In genomic region chr12:113185180-113186032, GRCh38 we compare ENCODE assay signal across 1 cellular context.
TF ChIP-seq lines count a peak whose summit lies in the region.

DDX54 (minus strand) TSS chr12:113185478; CDS start chr12:113185451, 27 bp downstream.
A gene with protein sequence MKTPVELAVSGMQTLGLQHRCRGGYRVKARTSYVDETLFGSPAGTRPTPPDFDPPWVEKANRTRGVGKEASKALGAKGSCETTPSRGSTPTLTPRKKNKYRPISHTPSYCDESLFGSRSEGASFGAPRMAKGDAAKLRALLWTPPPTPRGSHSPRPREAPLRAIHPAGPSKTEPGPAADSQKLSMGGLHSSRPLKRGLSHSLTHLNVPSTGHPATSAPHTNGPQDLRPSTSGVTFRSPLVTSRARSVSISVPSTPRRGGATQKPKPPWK (plus strand): TSS chr12:113185721. CDS start chr12:113186747, 1,026 bp downstream.

TF ChIP-seq in GM12878, 131 proteins besides CTCF, POLR2A, EP300 and RAD21 (continued from another document and continues in another):
- TF ChIP-seq, protein P1, sequence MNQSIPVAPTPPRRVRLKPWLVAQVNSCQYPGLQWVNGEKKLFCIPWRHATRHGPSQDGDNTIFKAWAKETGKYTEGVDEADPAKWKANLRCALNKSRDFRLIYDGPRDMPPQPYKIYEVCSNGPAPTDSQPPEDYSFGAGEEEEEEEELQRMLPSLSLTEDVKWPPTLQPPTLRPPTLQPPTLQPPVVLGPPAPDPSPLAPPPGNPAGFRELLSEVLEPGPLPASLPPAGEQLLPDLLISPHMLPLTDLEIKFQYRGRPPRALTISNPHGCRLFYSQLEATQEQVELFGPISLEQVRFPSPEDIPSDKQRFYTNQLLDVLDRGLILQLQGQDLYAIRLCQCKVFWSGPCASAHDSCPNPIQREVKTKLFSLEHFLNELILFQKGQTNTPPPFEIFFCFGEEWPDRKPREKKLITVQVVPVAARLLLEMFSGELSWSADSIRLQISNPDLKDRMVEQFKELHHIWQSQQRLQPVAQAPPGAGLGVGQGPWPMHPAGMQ (IDR thresholded peaks at IDR 0.05; ENCODE audit: borderline replicate concordance) = no peak
- TF ChIP-seq NBN (IDR thresholded peaks at IDR 0.05) (peak; percentile 89), SIX5 (IDR thresholded peaks at IDR 0.05; ENCODE audit: low read depth, low read length, severe bottlenecking) (no peak), TCF3 (IDR thresholded peaks at IDR 0.05; ENCODE audit: borderline replicate concordance, insufficient read depth, low read depth, low read length) (0 out of 2 replicates have a peak, but pooled peaks have one; percentile 15), CBX3 (IDR thresholded peaks at IDR 0.05; ENCODE audit: borderline replicate concordance, low read depth) (no peak), BRCA1 (IDR thresholded peaks at IDR 0.05; ENCODE audit: low read depth, low read length) (no peak), SMC3 (IDR thresholded peaks at IDR 0.05; ENCODE audit: borderline replicate concordance, low read length) (no peak; the same call in 1 of the 2 replicates), ATF7 (IDR thresholded peaks at IDR 0.05; ENCODE audit: low read depth) (peak; percentile 99), RBBP5 (conservative IDR thresholded peaks at IDR 0.05) (0 out of 2 replicates have a peak, but pooled peaks have one; percentile 36), ZBED1 (IDR thresholded peaks at IDR 0.05; ENCODE audit: borderline replicate concordance) (no peak), NR2C2 (IDR thresholded peaks at IDR 0.05; ENCODE audit: borderline replicate concordance, control insufficient read depth, insufficient read length, low read depth) (no peak), KDM1A (IDR thresholded peaks at IDR 0.05; ENCODE audit: borderline replicate concordance) (no peak), GATAD2B (conservative IDR thresholded peaks at IDR 0.05; ENCODE audit: low read depth) (peak; percentile 83), RAD51 (IDR thresholded peaks at IDR 0.05) (peak; percentile 98), LARP7 (IDR thresholded peaks at IDR 0.05) (0 out of 2 replicates have a peak, but pooled peaks have one; percentile 66), YY1 (IDR thresholded peaks at IDR 0.05; ENCODE audit: low read depth, low read length) (peak; percentile 95), POLR2AphosphoS2 (IDR thresholded peaks at IDR 0.05; ENCODE audit: low read depth, low read length) (peak; percentile 79), ZBTB11 (CRISPR knock-in tag; IDR thresholded peaks at IDR 0.05) (peak; percentile 36; the same call in 1 of the 2 replicates), PAX5 (IDR thresholded peaks at IDR 0.05; ENCODE audit: borderline replicate concordance, low read depth, low read length) (no peak), MYB (IDR thresholded peaks at IDR 0.05; ENCODE audit: borderline replicate concordance, low read depth, low read length) (no peak), ZNF207 (IDR thresholded peaks at IDR 0.05; ENCODE audit: borderline replicate concordance) (peak; percentile 64), YBX1 (IDR thresholded peaks at IDR 0.05) (no peak), ZNF24 (IDR thresholded peaks at IDR 0.05) (no peak), MYC (IDR thresholded peaks at IDR 0.05; ENCODE audit: insufficient read depth, insufficient read length, insufficient replicate concordance, low read length, severe bottlenecking) (peak; percentile 65), SUPT20H (IDR thresholded peaks at IDR 0.05; ENCODE audit: borderline replicate concordance, control insufficient read depth, low read depth, low read length) (no peak), HDAC6 (IDR thresholded peaks at IDR 0.05; ENCODE audit: unreplicated experiment) (no peak)
- TF ChIP-seq, protein P2, sequence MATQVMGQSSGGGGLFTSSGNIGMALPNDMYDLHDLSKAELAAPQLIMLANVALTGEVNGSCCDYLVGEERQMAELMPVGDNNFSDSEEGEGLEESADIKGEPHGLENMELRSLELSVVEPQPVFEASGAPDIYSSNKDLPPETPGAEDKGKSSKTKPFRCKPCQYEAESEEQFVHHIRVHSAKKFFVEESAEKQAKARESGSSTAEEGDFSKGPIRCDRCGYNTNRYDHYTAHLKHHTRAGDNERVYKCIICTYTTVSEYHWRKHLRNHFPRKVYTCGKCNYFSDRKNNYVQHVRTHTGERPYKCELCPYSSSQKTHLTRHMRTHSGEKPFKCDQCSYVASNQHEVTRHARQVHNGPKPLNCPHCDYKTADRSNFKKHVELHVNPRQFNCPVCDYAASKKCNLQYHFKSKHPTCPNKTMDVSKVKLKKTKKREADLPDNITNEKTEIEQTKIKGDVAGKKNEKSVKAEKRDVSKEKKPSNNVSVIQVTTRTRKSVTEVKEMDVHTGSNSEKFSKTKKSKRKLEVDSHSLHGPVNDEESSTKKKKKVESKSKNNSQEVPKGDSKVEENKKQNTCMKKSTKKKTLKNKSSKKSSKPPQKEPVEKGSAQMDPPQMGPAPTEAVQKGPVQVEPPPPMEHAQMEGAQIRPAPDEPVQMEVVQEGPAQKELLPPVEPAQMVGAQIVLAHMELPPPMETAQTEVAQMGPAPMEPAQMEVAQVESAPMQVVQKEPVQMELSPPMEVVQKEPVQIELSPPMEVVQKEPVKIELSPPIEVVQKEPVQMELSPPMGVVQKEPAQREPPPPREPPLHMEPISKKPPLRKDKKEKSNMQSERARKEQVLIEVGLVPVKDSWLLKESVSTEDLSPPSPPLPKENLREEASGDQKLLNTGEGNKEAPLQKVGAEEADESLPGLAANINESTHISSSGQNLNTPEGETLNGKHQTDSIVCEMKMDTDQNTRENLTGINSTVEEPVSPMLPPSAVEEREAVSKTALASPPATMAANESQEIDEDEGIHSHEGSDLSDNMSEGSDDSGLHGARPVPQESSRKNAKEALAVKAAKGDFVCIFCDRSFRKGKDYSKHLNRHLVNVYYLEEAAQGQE (IDR thresholded peaks at IDR 0.05; ENCODE audit: low read depth, low read length) = no peak
- TF ChIP-seq, protein P3, sequence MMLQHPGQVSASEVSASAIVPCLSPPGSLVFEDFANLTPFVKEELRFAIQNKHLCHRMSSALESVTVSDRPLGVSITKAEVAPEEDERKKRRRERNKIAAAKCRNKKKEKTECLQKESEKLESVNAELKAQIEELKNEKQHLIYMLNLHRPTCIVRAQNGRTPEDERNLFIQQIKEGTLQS (IDR thresholded peaks at IDR 0.05; ENCODE audit: borderline replicate concordance, extremely low read depth, low read depth, low read length) = peak; percentile 80; the same call in 1 of the 2 replicates
- TF ChIP-seq, protein P4, sequence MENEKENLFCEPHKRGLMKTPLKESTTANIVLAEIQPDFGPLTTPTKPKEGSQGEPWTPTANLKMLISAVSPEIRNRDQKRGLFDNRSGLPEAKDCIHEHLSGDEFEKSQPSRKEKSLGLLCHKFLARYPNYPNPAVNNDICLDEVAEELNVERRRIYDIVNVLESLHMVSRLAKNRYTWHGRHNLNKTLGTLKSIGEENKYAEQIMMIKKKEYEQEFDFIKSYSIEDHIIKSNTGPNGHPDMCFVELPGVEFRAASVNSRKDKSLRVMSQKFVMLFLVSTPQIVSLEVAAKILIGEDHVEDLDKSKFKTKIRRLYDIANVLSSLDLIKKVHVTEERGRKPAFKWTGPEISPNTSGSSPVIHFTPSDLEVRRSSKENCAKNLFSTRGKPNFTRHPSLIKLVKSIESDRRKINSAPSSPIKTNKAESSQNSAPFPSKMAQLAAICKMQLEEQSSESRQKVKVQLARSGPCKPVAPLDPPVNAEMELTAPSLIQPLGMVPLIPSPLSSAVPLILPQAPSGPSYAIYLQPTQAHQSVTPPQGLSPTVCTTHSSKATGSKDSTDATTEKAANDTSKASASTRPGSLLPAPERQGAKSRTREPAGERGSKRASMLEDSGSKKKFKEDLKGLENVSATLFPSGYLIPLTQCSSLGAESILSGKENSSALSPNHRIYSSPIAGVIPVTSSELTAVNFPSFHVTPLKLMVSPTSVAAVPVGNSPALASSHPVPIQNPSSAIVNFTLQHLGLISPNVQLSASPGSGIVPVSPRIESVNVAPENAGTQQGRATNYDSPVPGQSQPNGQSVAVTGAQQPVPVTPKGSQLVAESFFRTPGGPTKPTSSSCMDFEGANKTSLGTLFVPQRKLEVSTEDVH (IDR thresholded peaks at IDR 0.05; ENCODE audit: low read depth, partially characterized antibody) = no peak
- TF ChIP-seq, protein P5, sequence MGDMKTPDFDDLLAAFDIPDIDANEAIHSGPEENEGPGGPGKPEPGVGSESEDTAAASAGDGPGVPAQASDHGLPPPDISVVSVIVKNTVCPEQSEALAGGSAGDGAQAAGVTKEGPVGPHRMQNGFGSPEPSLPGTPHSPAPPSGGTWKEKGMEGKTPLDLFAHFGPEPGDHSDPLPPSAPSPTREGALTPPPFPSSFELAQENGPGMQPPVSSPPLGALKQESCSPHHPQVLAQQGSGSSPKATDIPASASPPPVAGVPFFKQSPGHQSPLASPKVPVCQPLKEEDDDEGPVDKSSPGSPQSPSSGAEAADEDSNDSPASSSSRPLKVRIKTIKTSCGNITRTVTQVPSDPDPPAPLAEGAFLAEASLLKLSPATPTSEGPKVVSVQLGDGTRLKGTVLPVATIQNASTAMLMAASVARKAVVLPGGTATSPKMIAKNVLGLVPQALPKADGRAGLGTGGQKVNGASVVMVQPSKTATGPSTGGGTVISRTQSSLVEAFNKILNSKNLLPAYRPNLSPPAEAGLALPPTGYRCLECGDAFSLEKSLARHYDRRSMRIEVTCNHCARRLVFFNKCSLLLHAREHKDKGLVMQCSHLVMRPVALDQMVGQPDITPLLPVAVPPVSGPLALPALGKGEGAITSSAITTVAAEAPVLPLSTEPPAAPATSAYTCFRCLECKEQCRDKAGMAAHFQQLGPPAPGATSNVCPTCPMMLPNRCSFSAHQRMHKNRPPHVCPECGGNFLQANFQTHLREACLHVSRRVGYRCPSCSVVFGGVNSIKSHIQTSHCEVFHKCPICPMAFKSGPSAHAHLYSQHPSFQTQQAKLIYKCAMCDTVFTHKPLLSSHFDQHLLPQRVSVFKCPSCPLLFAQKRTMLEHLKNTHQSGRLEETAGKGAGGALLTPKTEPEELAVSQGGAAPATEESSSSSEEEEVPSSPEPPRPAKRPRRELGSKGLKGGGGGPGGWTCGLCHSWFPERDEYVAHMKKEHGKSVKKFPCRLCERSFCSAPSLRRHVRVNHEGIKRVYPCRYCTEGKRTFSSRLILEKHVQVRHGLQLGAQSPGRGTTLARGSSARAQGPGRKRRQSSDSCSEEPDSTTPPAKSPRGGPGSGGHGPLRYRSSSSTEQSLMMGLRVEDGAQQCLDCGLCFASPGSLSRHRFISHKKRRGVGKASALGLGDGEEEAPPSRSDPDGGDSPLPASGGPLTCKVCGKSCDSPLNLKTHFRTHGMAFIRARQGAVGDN (IDR thresholded peaks at IDR 0.05) = peak; percentile 45; the same call in 1 of the 2 replicates
- TF ChIP-seq, protein P6, sequence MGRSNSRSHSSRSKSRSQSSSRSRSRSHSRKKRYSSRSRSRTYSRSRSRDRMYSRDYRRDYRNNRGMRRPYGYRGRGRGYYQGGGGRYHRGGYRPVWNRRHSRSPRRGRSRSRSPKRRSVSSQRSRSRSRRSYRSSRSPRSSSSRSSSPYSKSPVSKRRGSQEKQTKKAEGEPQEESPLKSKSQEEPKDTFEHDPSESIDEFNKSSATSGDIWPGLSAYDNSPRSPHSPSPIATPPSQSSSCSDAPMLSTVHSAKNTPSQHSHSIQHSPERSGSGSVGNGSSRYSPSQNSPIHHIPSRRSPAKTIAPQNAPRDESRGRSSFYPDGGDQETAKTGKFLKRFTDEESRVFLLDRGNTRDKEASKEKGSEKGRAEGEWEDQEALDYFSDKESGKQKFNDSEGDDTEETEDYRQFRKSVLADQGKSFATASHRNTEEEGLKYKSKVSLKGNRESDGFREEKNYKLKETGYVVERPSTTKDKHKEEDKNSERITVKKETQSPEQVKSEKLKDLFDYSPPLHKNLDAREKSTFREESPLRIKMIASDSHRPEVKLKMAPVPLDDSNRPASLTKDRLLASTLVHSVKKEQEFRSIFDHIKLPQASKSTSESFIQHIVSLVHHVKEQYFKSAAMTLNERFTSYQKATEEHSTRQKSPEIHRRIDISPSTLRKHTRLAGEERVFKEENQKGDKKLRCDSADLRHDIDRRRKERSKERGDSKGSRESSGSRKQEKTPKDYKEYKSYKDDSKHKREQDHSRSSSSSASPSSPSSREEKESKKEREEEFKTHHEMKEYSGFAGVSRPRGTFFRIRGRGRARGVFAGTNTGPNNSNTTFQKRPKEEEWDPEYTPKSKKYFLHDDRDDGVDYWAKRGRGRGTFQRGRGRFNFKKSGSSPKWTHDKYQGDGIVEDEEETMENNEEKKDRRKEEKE (IDR thresholded peaks at IDR 0.05) = peak; percentile 96
- TF ChIP-seq, protein P7, sequence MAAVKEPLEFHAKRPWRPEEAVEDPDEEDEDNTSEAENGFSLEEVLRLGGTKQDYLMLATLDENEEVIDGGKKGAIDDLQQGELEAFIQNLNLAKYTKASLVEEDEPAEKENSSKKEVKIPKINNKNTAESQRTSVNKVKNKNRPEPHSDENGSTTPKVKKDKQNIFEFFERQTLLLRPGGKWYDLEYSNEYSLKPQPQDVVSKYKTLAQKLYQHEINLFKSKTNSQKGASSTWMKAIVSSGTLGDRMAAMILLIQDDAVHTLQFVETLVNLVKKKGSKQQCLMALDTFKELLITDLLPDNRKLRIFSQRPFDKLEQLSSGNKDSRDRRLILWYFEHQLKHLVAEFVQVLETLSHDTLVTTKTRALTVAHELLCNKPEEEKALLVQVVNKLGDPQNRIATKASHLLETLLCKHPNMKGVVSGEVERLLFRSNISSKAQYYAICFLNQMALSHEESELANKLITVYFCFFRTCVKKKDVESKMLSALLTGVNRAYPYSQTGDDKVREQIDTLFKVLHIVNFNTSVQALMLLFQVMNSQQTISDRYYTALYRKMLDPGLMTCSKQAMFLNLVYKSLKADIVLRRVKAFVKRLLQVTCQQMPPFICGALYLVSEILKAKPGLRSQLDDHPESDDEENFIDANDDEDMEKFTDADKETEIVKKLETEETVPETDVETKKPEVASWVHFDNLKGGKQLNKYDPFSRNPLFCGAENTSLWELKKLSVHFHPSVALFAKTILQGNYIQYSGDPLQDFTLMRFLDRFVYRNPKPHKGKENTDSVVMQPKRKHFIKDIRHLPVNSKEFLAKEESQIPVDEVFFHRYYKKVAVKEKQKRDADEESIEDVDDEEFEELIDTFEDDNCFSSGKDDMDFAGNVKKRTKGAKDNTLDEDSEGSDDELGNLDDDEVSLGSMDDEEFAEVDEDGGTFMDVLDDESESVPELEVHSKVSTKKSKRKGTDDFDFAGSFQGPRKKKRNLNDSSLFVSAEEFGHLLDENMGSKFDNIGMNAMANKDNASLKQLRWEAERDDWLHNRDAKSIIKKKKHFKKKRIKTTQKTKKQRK (IDR thresholded peaks at IDR 0.05; ENCODE audit: low read depth, low read length) = no peak
